In the genomic region with DNA sequence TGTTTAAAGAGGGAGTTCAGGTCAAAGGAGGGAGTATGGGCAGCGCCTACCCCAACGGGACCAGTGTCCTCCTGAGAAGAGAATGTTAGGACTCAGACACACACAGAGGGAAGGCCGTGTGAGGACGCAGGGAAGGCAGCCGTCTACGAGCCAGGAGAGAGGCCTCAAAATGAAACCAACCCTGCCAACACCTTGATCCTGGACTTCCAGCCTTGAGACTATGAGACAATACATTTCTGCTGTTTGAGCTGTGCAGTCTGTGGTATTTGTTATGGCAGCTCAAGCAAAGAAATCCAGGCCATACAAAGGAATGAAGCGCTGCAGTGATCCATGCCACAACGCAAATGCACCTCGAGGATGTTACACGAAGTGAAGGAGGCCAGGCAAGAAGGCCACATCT, we compare ENCODE assay signal across 22 cellular contexts.
"Had no signal": no experiment of that assay in that cellular context is flagged by ENCODE, and none has a peak within 500 bp of the region (broad histone marks: within the 10 kb centered on the region; RNA-seq: fewer than 3 reads in every experiment).

No MANE protein-coding gene starts in this region.

- H3K9me3 ChIP-seq: colonic mucosa, left lung, lower lobe of right lung had no signal

- DNase-seq: colonic mucosa; cortex of kidney; effector CD8-positive, alpha-beta T cell; effector memory CD8-positive, alpha-beta T cell; endodermal cell; foreskin keratinocyte; heart left ventricle; hypothalamus; immature natural killer cell; islet precursor cell; left cardiac atrium; left lung; left ventricle myocardium superior; lower lobe of right lung; mesenchymal stem cell; midbrain had no signal

- H3K36me3 ChIP-seq: colonic mucosa, esophagus muscularis mucosa, gastroesophageal sphincter, heart left ventricle, left lung, lower lobe of right lung had no signal

- FAIRE-seq: endometrium, endothelial cell of umbilical vein, frontal cortex had no signal

- ATAC-seq: effector memory CD8-positive, alpha-beta T cell; foreskin keratinocyte; gastroesophageal sphincter; left cardiac atrium; left lung; left ventricle myocardium superior; lower lobe of right lung had no signal

- H3K4me3 ChIP-seq: colonic mucosa, esophagus muscularis mucosa, gastroesophageal sphincter, heart left ventricle, hepatocyte, left lung, lower lobe of right lung had no signal

- H3K4me1 ChIP-seq: colonic mucosa, esophagus muscularis mucosa, foreskin keratinocyte, gastroesophageal sphincter, lower lobe of right lung had no signal

- H3K27ac ChIP-seq: colonic mucosa, esophagus muscularis mucosa, foreskin keratinocyte, gastroesophageal sphincter, heart left ventricle, hepatocyte, left lung, lower lobe of right lung had no signal

- H3K27me3 ChIP-seq: colonic mucosa, foreskin keratinocyte, heart left ventricle, hepatocyte had no signal
